ENCODE assay signal across 1 cellular context in genomic region chr2:99863914-99864273, GRCh38.
TF ChIP-seq lines count a peak whose summit lies in the region.

No MANE protein-coding gene starts in this region.

TF ChIP-seq in HepG2, 621 proteins besides CTCF, POLR2A, EP300 and RAD21 (continued from another document):
- TF ChIP-seq E2F1 (CRISPR knock-in tag; IDR thresholded peaks at IDR 0.05) = no peak
- TF ChIP-seq ZNF34 (CRISPR knock-in tag; IDR thresholded peaks at IDR 0.05; ENCODE audit: borderline replicate concordance) = no peak
- no peak for TF ChIP-seq ZZZ3 (CRISPR knock-in tag; IDR thresholded peaks at IDR 0.05; ENCODE audit: borderline replicate concordance)
- TF ChIP-seq TEF (CRISPR knock-in tag; IDR thresholded peaks at IDR 0.05) = no peak
- no peak for TF ChIP-seq SRSF9 (IDR thresholded peaks at IDR 0.05; ENCODE audit: borderline replicate concordance, insufficient read depth, low read depth, low read length, poor library complexity, severe bottlenecking)
- no peak for TF ChIP-seq BRCA1 (CRISPR knock-in tag; IDR thresholded peaks at IDR 0.05)
- TF ChIP-seq ZNF841 (CRISPR knock-in tag; IDR thresholded peaks at IDR 0.05; ENCODE audit: borderline replicate concordance) = no peak
- no peak for TF ChIP-seq ARID3A (IDR thresholded peaks at IDR 0.05; ENCODE audit: low read depth, low read length)
- TF ChIP-seq ZNF333 (CRISPR knock-in tag; IDR thresholded peaks at IDR 0.05; ENCODE audit: borderline replicate concordance) = no peak
TF ChIP-seq in HepG2: peak in this region for 0.
